22 cellular contexts compared by ENCODE assay signal in the genomic region with DNA sequence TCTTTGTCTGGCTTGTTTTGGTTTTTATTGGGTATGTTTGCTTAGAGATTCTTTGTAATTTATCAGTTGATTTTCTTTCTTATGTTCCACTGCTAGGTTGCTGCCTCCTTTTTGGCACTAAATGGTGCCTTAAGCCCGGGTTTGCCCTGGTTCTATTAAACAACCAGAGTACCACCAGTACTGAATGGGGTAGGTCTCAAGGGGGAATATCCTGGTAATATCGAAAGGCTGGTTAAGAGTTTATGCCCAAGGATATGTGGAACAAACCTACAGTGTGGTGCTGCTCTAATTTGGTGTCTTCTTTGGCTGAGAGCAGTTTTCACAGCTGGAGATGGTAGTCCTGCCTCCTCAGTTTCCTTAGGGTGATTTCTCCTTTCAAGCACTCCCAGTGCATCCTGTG.
"Had no signal": no experiment of that assay in that cellular context is flagged by ENCODE, and none has a peak within 500 bp of the region (broad histone marks: within the 10 kb centered on the region; RNA-seq: fewer than 3 reads in every experiment).

No MANE protein-coding gene starts in this region.

- H3K27ac ChIP-seq: coronary artery, dorsolateral prefrontal cortex, esophagus muscularis mucosa, foreskin keratinocyte, gastroesophageal sphincter, heart left ventricle, hepatocyte, left lung, lower lobe of right lung had no signal

- FAIRE-seq: colon, frontal cortex had no signal

- H3K9me3 ChIP-seq: esophagus muscularis mucosa, lower lobe of right lung, mucosa of descending colon had no signal

- H3K4me3 ChIP-seq: coronary artery, dorsolateral prefrontal cortex, esophagus muscularis mucosa, gastroesophageal sphincter, heart left ventricle, hepatocyte, left lung, lower lobe of right lung, mucosa of descending colon had no signal

- H3K27ac Mint-ChIP-seq: memory B cell, mesothelial cell of epicardium, naive B cell had no signal

- H3K4me1 Mint-ChIP-seq: memory B cell, naive B cell had no signal

- H3K36me3 Mint-ChIP-seq: mesothelial cell of epicardium, naive B cell had no signal

- H3K36me3 ChIP-seq: esophagus muscularis mucosa, gastroesophageal sphincter, heart left ventricle, left lung, lower lobe of right lung had no signal

- ATAC-seq: foreskin keratinocyte, gastroesophageal sphincter, heart left ventricle, left cardiac atrium, left lung, left ventricle myocardium superior, lower lobe of right lung, mucosa of descending colon had no signal

- H2AFZ ChIP-seq: hepatocyte had no signal

- H3K4me3 Mint-ChIP-seq: memory B cell, mesothelial cell of epicardium, naive B cell had no signal

- H3K27me3 ChIP-seq: esophagus muscularis mucosa, foreskin keratinocyte, gastroesophageal sphincter, hepatocyte, left lung had no signal

- H3K4me1 ChIP-seq: esophagus muscularis mucosa, gastroesophageal sphincter, heart left ventricle, left lung, lower lobe of right lung had no signal

- DNase-seq: dermis blood vessel endothelial cell; dorsolateral prefrontal cortex; effector CD4-positive, alpha-beta T cell; effector memory CD4-positive, alpha-beta T cell; foreskin keratinocyte; heart left ventricle; hypothalamus; islet precursor cell; left cardiac atrium; left lung; left ventricle myocardium superior; lower lobe of right lung; mucosa of descending colon; naive B cell had no signal

- H3K4me2 ChIP-seq: hepatocyte had no signal

- H3K79me2 ChIP-seq: hepatocyte had no signal
